Comparison of ENCODE assay signal across 1 cellular context in genomic region chr9:119368179-119368578, GRCh38.
TF ChIP-seq lines count a peak whose summit lies in the region.

No MANE protein-coding gene starts in this region.

TF ChIP-seq in H1, 55 proteins besides CTCF, POLR2A, EP300 and RAD21 (continued from another document):
- TF ChIP-seq GABPA (IDR thresholded peaks at IDR 0.05; ENCODE audit: borderline replicate concordance, insufficient read depth, low read length) (no peak), KDM5A (IDR thresholded peaks at IDR 0.05; ENCODE audit: low read length) (no peak), CREB1 (IDR thresholded peaks at IDR 0.05) (no peak), KDM4A (IDR thresholded peaks at IDR 0.05; ENCODE audit: low read depth, low read length, severe bottlenecking) (no peak), E2F6 (IDR thresholded peaks at IDR 0.05) (no peak), SAP30 (IDR thresholded peaks at IDR 0.05; ENCODE audit: insufficient read depth, insufficient replicate concordance, low read length) (no peak), CBX8 (IDR thresholded peaks at IDR 0.05; ENCODE audit: borderline replicate concordance, low read depth, low read length) (no peak), CEBPB (IDR thresholded peaks at IDR 0.05; ENCODE audit: low read depth, low read length) (no peak)
